In genomic region chr21:36479415-36480402, GRCh38 we compare ENCODE assay signal across 1 cellular context.
A peak's percentile ranks its signal among the peaks of the same experiment; 100 is the strongest.
TF ChIP-seq lines count a peak whose summit lies in the region.

CLDN14 (minus strand) TSS chr21:36480122; CDS start chr21:36461695, 18,427 bp downstream.

TF ChIP-seq in HepG2, 621 proteins besides CTCF, POLR2A, EP300 and RAD21 (continued from another document and continues in another):
- 0 out of 2 replicates have a peak, but pooled peaks have one; percentile 28 for TF ChIP-seq ZHX2 (IDR thresholded peaks at IDR 0.05; ENCODE audit: low read depth)
- TF ChIP-seq ZHX2 (CRISPR knock-in tag; IDR thresholded peaks at IDR 0.05; ENCODE audit: borderline replicate concordance): no peak
- TF ChIP-seq ZKSCAN8 (CRISPR knock-in tag; IDR thresholded peaks at IDR 0.05; ENCODE audit: borderline replicate concordance): no peak
- no peak for TF ChIP-seq ZNF577 (CRISPR knock-in tag; IDR thresholded peaks at IDR 0.05; ENCODE audit: borderline replicate concordance, low read depth)
- TF ChIP-seq ZSCAN12 (CRISPR knock-in tag; IDR thresholded peaks at IDR 0.05): no peak
- no peak for TF ChIP-seq FOXP1 (IDR thresholded peaks at IDR 0.05)
- peak; percentile 85 for TF ChIP-seq FOXP1 (CRISPR knock-in tag; IDR thresholded peaks at IDR 0.05)
- no peak for TF ChIP-seq NPAS2 (CRISPR knock-in tag; IDR thresholded peaks at IDR 0.05; ENCODE audit: borderline replicate concordance)
- no peak for TF ChIP-seq ZBTB46 (CRISPR knock-in tag; IDR thresholded peaks at IDR 0.05; ENCODE audit: borderline replicate concordance)
- TF ChIP-seq GFI1 (CRISPR knock-in tag; IDR thresholded peaks at IDR 0.05; ENCODE audit: borderline replicate concordance): peak; percentile 57; the same call in 1 of the 2 replicates
- peak; percentile 81; the same call in 1 of the 2 replicates for TF ChIP-seq ZNF350 (CRISPR knock-in tag; IDR thresholded peaks at IDR 0.05; ENCODE audit: borderline replicate concordance, low read depth)
- no peak for TF ChIP-seq ZNF496 (CRISPR knock-in tag; IDR thresholded peaks at IDR 0.05; ENCODE audit: insufficient replicate concordance)
- TF ChIP-seq ZNF777 (CRISPR knock-in tag; IDR thresholded peaks at IDR 0.05): no peak
- TF ChIP-seq ZNF468 (CRISPR knock-in tag; IDR thresholded peaks at IDR 0.05): no peak
- TF ChIP-seq ZFAT (CRISPR knock-in tag; conservative IDR thresholded peaks at IDR 0.05): no peak
- TF ChIP-seq MXI1 (IDR thresholded peaks at IDR 0.05; ENCODE audit: borderline replicate concordance, low read depth, low read length): peak; percentile 40; the same call in 1 of the 3 replicates
- 0 out of 2 replicates have a peak, but pooled peaks have one; percentile 59 for TF ChIP-seq ZNF160 (CRISPR knock-in tag; IDR thresholded peaks at IDR 0.05)
- no peak for TF ChIP-seq ZBTB14 (CRISPR knock-in tag; IDR thresholded peaks at IDR 0.05)
- 0 out of 2 replicates have a peak, but pooled peaks have one; percentile 32 for TF ChIP-seq ATF1 (CRISPR knock-in tag; IDR thresholded peaks at IDR 0.05)
- TF ChIP-seq BCL6 (CRISPR knock-in tag; IDR thresholded peaks at IDR 0.05): peak; percentile 87
- no peak for TF ChIP-seq MTF2 (CRISPR knock-in tag; IDR thresholded peaks at IDR 0.05; ENCODE audit: borderline replicate concordance)
- peak; percentile 65 for TF ChIP-seq SP4 (CRISPR knock-in tag; IDR thresholded peaks at IDR 0.05)
- TF ChIP-seq ONECUT2 (CRISPR knock-in tag; IDR thresholded peaks at IDR 0.05): peak; percentile 94
- TF ChIP-seq GPN1 (CRISPR knock-in tag; IDR thresholded peaks at IDR 0.05; ENCODE audit: borderline replicate concordance): no peak
- no peak for TF ChIP-seq ATF7 (IDR thresholded peaks at IDR 0.05)
- peak; percentile 65; the same call in 1 of the 2 replicates for TF ChIP-seq ATF7 (CRISPR knock-in tag; IDR thresholded peaks at IDR 0.05)
- peak; percentile 61; the same call in 1 of the 2 replicates for TF ChIP-seq RXRA (CRISPR knock-in tag; IDR thresholded peaks at IDR 0.05)
- TF ChIP-seq CREB3 (CRISPR knock-in tag; IDR thresholded peaks at IDR 0.05): no peak
- peak; percentile 61; the same call in 1 of the 2 replicates for TF ChIP-seq CBX5 (CRISPR knock-in tag; IDR thresholded peaks at IDR 0.05; ENCODE audit: borderline replicate concordance)
- no peak for TF ChIP-seq MED13 (CRISPR knock-in tag; IDR thresholded peaks at IDR 0.05)
- TF ChIP-seq NR0B2 (CRISPR knock-in tag; IDR thresholded peaks at IDR 0.05): peak; percentile 49; the same call in 1 of the 2 replicates
- TF ChIP-seq ARNT (IDR thresholded peaks at IDR 0.05): no peak; the same call in 1 of the 2 replicates
- TF ChIP-seq SNAPC2 (CRISPR knock-in tag; IDR thresholded peaks at IDR 0.05): no peak
- TF ChIP-seq ZNF660 (CRISPR knock-in tag; IDR thresholded peaks at IDR 0.05; ENCODE audit: borderline replicate concordance, low read depth): 0 out of 2 replicates have a peak, but pooled peaks have one; percentile 76
- no peak for TF ChIP-seq RFX5 (IDR thresholded peaks at IDR 0.05; ENCODE audit: low read depth, low read length)
- no peak for TF ChIP-seq SP2 (CRISPR knock-in tag; IDR thresholded peaks at IDR 0.05)
- TF ChIP-seq PATZ1 (CRISPR knock-in tag; IDR thresholded peaks at IDR 0.05): peak; percentile 15; the same call in 1 of the 2 replicates
- peak; percentile 92; the same call in 1 of the 2 replicates for TF ChIP-seq ZNF292 (CRISPR knock-in tag; IDR thresholded peaks at IDR 0.05; ENCODE audit: borderline replicate concordance, low read depth)
- no peak; the same call in 1 of the 2 replicates for TF ChIP-seq ZNF512B (CRISPR knock-in tag; IDR thresholded peaks at IDR 0.05; ENCODE audit: borderline replicate concordance)
- TF ChIP-seq ZNF337 (CRISPR knock-in tag; IDR thresholded peaks at IDR 0.05; ENCODE audit: borderline replicate concordance, low read depth): peak; percentile 67; the same call in 1 of the 2 replicates
- peak; percentile 75 for TF ChIP-seq UBTF (CRISPR knock-in tag; IDR thresholded peaks at IDR 0.05)
- peak; percentile 77; the same call in 1 of the 2 replicates for TF ChIP-seq POGK (CRISPR knock-in tag; conservative IDR thresholded peaks at IDR 0.05)
- TF ChIP-seq HOXA7 (CRISPR knock-in tag; IDR thresholded peaks at IDR 0.05): no peak
